Comparison of ENCODE assay signal across 1 cellular context in genomic region chr4:182413550-182413949, GRCh38.
TF ChIP-seq lines count a peak whose summit lies in the region.

No MANE protein-coding gene starts in this region.

TF ChIP-seq in K562, 482 proteins besides CTCF, POLR2A, EP300 and RAD21 (continued from another document):
- TF ChIP-seq ZNF318 (IDR thresholded peaks at IDR 0.05; ENCODE audit: borderline replicate concordance in 1 of 2, low read depth in 1 of 2), result no peak
- no peak for TF ChIP-seq ZNF444 (CRISPR knock-in tag; IDR thresholded peaks at IDR 0.05)
- no peak for TF ChIP-seq ZNF764 (CRISPR knock-in tag; IDR thresholded peaks at IDR 0.05; ENCODE audit: low read depth)
- TF ChIP-seq SMAD2 (IDR thresholded peaks at IDR 0.05; ENCODE audit: low read depth, low read length), result no peak
- no peak for TF ChIP-seq HNRNPH1 (optimal IDR thresholded peaks at IDR 0.05; ENCODE audit: low read depth, low read length)
- TF ChIP-seq ZNF512 (tag; IDR thresholded peaks at IDR 0.05), result no peak
- TF ChIP-seq MAX (CRISPR knock-in tag; IDR thresholded peaks at IDR 0.05), result no peak
- TF ChIP-seq RBFOX2 (IDR thresholded peaks at IDR 0.05; ENCODE audit: low read depth, low read length), result no peak
- TF ChIP-seq ZFP1 (CRISPR knock-in tag; IDR thresholded peaks at IDR 0.05), result peak; percentile 86
- no peak for TF ChIP-seq ZNF76 (CRISPR knock-in tag; IDR thresholded peaks at IDR 0.05; ENCODE audit: borderline replicate concordance)
- no peak for TF ChIP-seq ZBTB8A (IDR thresholded peaks at IDR 0.05; ENCODE audit: partially characterized antibody)
- no peak for TF ChIP-seq ID3 (CRISPR knock-in tag; IDR thresholded peaks at IDR 0.05)
- no peak for TF ChIP-seq ID3 (tag; IDR thresholded peaks at IDR 0.05)
- TF ChIP-seq RHOXF2B (CRISPR knock-in tag; conservative IDR thresholded peaks at IDR 0.05), result no peak
- TF ChIP-seq TRIM28 (IDR thresholded peaks at IDR 0.05), result peak; percentile 64; the same call in 1 of the 2 replicates
